ENCODE assay signal across 10 cellular contexts in the genomic region with DNA sequence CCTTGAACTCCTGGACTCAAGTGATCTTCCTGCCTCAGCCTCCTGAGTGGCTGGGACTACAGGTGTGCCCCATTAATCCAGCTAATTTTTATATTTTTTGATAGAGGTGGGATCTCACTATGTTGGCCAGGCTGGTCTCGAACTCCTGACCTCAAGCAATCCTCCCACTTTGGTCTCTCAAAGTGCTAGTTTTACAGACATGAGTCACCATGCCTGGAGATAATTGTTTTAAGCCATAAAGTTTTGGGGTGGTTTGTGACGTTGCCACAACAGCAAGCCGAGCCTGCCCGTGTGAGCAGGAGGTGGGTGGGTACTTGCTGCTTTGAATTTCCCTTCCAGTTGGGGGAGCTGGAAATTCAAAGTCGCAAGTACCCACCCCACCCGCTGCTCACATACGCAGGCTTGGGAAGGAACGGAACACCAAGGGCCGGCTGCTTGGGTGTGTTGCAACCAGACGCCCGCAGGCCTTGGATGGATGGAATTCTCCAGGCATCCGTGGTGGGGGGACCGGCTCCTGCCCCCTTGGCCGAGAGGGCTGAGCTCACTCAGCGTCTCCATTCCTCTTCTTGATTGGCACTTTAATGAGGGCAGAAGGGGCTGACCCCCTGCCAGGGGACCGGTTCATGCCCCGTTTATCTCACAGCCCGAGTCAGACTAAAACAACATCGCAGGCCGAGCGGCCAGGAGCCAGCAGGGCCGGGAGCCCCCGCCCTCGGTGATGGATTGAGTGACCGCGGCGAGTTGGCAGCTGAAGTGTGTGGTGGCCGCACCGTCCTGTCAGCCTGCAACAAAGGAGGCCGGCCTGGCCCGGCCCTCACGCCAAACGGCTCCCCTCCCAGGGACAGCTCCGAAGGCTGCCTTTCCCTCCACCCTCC.
DNase-seq lines count a peak whose midpoint lies in the region; ATAC-seq and TF ChIP-seq lines count a peak whose summit lies in the region.
"Had no signal": no experiment of that assay in that cellular context is flagged by ENCODE, and none has a peak within 500 bp of the region (broad histone marks: within the 10 kb centered on the region; RNA-seq: fewer than 3 reads in every experiment).

No MANE protein-coding gene starts in this region.

- peak overlapping the region; percentile 39 for H3K27ac ChIP-seq in muscle layer of duodenum (ENCODE audit: low read length)

- peaks cover 3 to 16% of the 10 kb centered on the region in 2 donors for H3K4me1 ChIP-seq in muscle layer of duodenum (ENCODE audit: control insufficient read depth in 1 of 2, insufficient read depth in 2 of 2, low read length in 2 of 2)

- peak; percentile 72 for DNase-seq in A172 (ENCODE audit: low spot score)
- DNase-seq in NCI-H460 (ENCODE audit: extremely low read depth, low read depth), result peak; percentile 69
- peak; percentile 62 to 91 for DNase-seq in foreskin fibroblast
- no peak for DNase-seq in GM10266 (ENCODE audit: extremely low spot score)
- DNase-seq in dedifferentiated amniotic fluid mesenchymal stem cell (ENCODE audit: extremely low spot score), result no peak
- no peak for DNase-seq in hippocampal formation (lab: John Stamatoyannopoulos, UW)
- DNase-seq: ACHN, NCI-H345 had no signal

- TF ChIP-seq CTCF in foreskin fibroblast (IDR thresholded peaks at IDR 0.05; ENCODE audit: low read depth, low read length) (no peak), GM10266 (IDR thresholded peaks at IDR 0.05; ENCODE audit: control insufficient read depth, insufficient read depth, low read depth, missing control alignments) (no peak)

- H3K36me3 ChIP-seq in muscle layer of duodenum (ENCODE audit: control insufficient read depth in 1 of 2, insufficient read depth in 2 of 2, low read length in 2 of 2), result no peaks in the 10 kb centered on the region

- no peaks in the 10 kb centered on the region for H3K27me3 ChIP-seq in muscle layer of duodenum (ENCODE audit: low read depth, low read length)

- no peak overlapping the region for H3K4me3 ChIP-seq in foreskin fibroblast (ENCODE audit: low read depth in 1 of 2, low read length in 2 of 2)
- peak overlapping the region in 1 of 2 donors; percentile 3 for H3K4me3 ChIP-seq in muscle layer of duodenum (ENCODE audit: low read depth in 1 of 2, low read length in 2 of 2)

- ATAC-seq in GM19328 (IDR thresholded peaks at IDR 0.05; ENCODE audit: unreplicated experiment), result no peak

- peaks cover 0 to 4% of the 10 kb centered on the region in 2 donors for H3K9me3 ChIP-seq in muscle layer of duodenum (ENCODE audit: control insufficient read depth in 1 of 2, low read length in 2 of 2)

Comparison
In these comparisons a context has a peak if more than half of its experiments do, and no peak if none do; other contexts are left out.
1. DNase-seq: peak in A172 (single experiment), NCI-H460 (single experiment) and foreskin fibroblast (2 of 2); none in GM10266 (single experiment), dedifferentiated amniotic fluid mesenchymal stem cell (single experiment) and hippocampal formation (0 of 2).